In genomic region chr1:48493970-48494769, GRCh38 we compare ENCODE assay signal across 8 cellular contexts. TPM values are rescaled to one million over a fixed set of nuclear protein-coding genes. Genes with fewer than 3 reads are reported as not detected.
A peak's percentile ranks its signal among the peaks of the same experiment; 100 is the strongest.
DNase-seq lines count a peak whose midpoint lies in the region; ATAC-seq and TF ChIP-seq lines count a peak whose summit lies in the region.
"Had no signal": no experiment of that assay in that cellular context is flagged by ENCODE, and none has a peak within 500 bp of the region (broad histone marks: within the 10 kb centered on the region; RNA-seq: fewer than 3 reads in every experiment).

No MANE protein-coding gene starts in this region.

- peaks cover 4% of the 10 kb centered on the region for H3K4me1 ChIP-seq in colonic mucosa
- peaks cover 16% of the 10 kb centered on the region for H3K4me1 ChIP-seq in mesenchymal stem cell (ENCODE audit: control insufficient read depth, insufficient read depth, low read depth, low read length)
- H3K4me1 ChIP-seq in tibial nerve, result peaks cover 0 to 64% (median 20%) of the 10 kb centered on the region in 4 donors

- TF ChIP-seq EP300 in tibial nerve (IDR thresholded peaks at IDR 0.05), result peak; percentile 57 to 91

- peak overlapping the region; percentile 93 for H4K8ac ChIP-seq in mesenchymal stem cell (ENCODE audit: low read length)

- H2BK5ac ChIP-seq in mesenchymal stem cell (ENCODE audit: low read depth, low read length, poor library complexity, severe bottlenecking), result peak overlapping the region; percentile 89

- intact Hi-C loops in colonic mucosa (cut with DNase I), result loop anchor here (10.0 kb wide), 1 partner anchor 139 kb away; no protein-coding TSS in a partner anchor

- peak overlapping the region; percentile 42 for H3K4me2 ChIP-seq in mesenchymal stem cell (ENCODE audit: low read length, poor library complexity, severe bottlenecking)

- no peaks in the 10 kb centered on the region for H3K79me1 ChIP-seq in mesenchymal stem cell (replicated peaks; ENCODE audit: low read length, poor library complexity, severe bottlenecking)

- H3K27me3 ChIP-seq in colonic mucosa (no peaks in the 10 kb centered on the region), mesenchymal stem cell (ENCODE audit: control insufficient read depth in 1 of 2, insufficient read depth in 1 of 2, low read length in 2 of 2) (no peaks in the 10 kb centered on the region), tibial nerve (no peaks in the 10 kb centered on the region)

- no peak overlapping the region for H3K4me3 ChIP-seq in colonic mucosa
- H3K4me3 ChIP-seq in mesenchymal stem cell (ENCODE audit: insufficient read depth in 1 of 2, low read depth in 1 of 2, low read length in 2 of 2), result peak overlapping the region in 1 of 2 experiments; percentile 43
- no peak overlapping the region for H3K4me3 ChIP-seq in tibial nerve

- TF ChIP-seq CTCF in colonic mucosa (IDR thresholded peaks at IDR 0.05), result no peak
- no peak for TF ChIP-seq CTCF in tibial nerve (IDR thresholded peaks at IDR 0.05)

- peak overlapping the region; percentile 27 for H2BK120ac ChIP-seq in mesenchymal stem cell (ENCODE audit: low read depth, low read length)

- peak overlapping the region; percentile 35 to 71 for H3K4ac ChIP-seq in mesenchymal stem cell (ENCODE audit: low read depth in 1 of 2, low read length in 2 of 2)

- H3K9ac ChIP-seq in colonic mucosa (ENCODE audit: low read depth in 2 of 2, low read length in 2 of 2), result peak overlapping the region in 1 of 2 donors; percentile 51
- peak overlapping the region; percentile 69 for H3K9ac ChIP-seq in mesenchymal stem cell (ENCODE audit: low read length)

- H3K9me3 ChIP-seq in colonic mucosa, result no peaks in the 10 kb centered on the region
- H3K9me3 ChIP-seq in mesenchymal stem cell (ENCODE audit: control insufficient read depth, low read length), result no peaks in the 10 kb centered on the region
- no peaks in the 10 kb centered on the region for H3K9me3 ChIP-seq in tibial nerve

- no peak for TF ChIP-seq POLR2A in tibial nerve (IDR thresholded peaks at IDR 0.05)

- peak overlapping the region in 1 of 2 experiments; percentile 80 for H3K14ac ChIP-seq in mesenchymal stem cell (ENCODE audit: low read length in 2 of 2)

- peak overlapping the region in 1 of 2 experiments; percentile 81 for H3K23ac ChIP-seq in mesenchymal stem cell (ENCODE audit: low read length in 2 of 2)

- WGBS in mesenchymal stem cell, result 52% methylated on average over 5 of the region's 5 CpGs
- 30% methylated on average over 5 of the region's 5 CpGs for WGBS in tibial nerve, 2 donors

- peak overlapping the region; percentile 60 for H2BK15ac ChIP-seq in mesenchymal stem cell (ENCODE audit: low read depth, poor library complexity, severe bottlenecking)

- peak overlapping the region; percentile 40 to 96 for H2BK12ac ChIP-seq in mesenchymal stem cell (ENCODE audit: low read length in 2 of 2)

- no peaks in the 10 kb centered on the region for H3K9me3 Mint-ChIP-seq in activated naive CD4-positive, alpha-beta T cell treated with anti-CD3 and anti-CD28 coated beads, Interleukin-2, amount 50 U/mL, for 72 hours
- H3K9me3 Mint-ChIP-seq: activated naive CD4-positive, alpha-beta T cell treated with anti-CD3 and anti-CD28 coated beads, Interleukin-2, amount 50 U/mL, for 24 hours had no signal

- H3K36me3 Mint-ChIP-seq in activated naive CD4-positive, alpha-beta T cell treated with anti-CD3 and anti-CD28 coated beads, Interleukin-2, amount 50 U/mL, for 72 hours, result no peaks in the 10 kb centered on the region
- H3K36me3 Mint-ChIP-seq: activated naive CD4-positive, alpha-beta T cell treated with anti-CD3 and anti-CD28 coated beads, Interleukin-2, amount 50 U/mL, for 24 hours had no signal

- H3K36me3 ChIP-seq in colonic mucosa, result no peaks in the 10 kb centered on the region
- no peaks in the 10 kb centered on the region for H3K36me3 ChIP-seq in mesenchymal stem cell (ENCODE audit: control insufficient read depth in 1 of 2, insufficient read depth in 2 of 2, low read depth in 1 of 2, low read length in 2 of 2)
- no peaks in the 10 kb centered on the region for H3K36me3 ChIP-seq in tibial nerve

- no peak overlapping the region for H3K27ac Mint-ChIP-seq in activated naive CD4-positive, alpha-beta T cell treated with anti-CD3 and anti-CD28 coated beads, Interleukin-2, amount 50 U/mL, for 72 hours
- H3K27ac Mint-ChIP-seq: activated naive CD4-positive, alpha-beta T cell treated with anti-CD3 and anti-CD28 coated beads, Interleukin-2, amount 50 U/mL, for 24 hours had no signal

- peak; percentile 96 for DNase-seq in LHCN-M2 (ENCODE audit: low read depth)
- DNase-seq in colonic mucosa, result peak; percentile 34
- DNase-seq in mesenchymal stem cell, result peak; percentile 88
- DNase-seq in tibial nerve (ENCODE audit: low spot score in 2 of 2), result no peak
- no peak for DNase-seq in effector CD4-positive, alpha-beta T cell
- no peak for DNase-seq in stimulated activated naive CD8-positive, alpha-beta T cell treated with anti-CD3 and anti-CD28 coated beads, Interleukin-15, Interleukin-2, amounts not matched to agents 100 U/mL and 50 U/mL, for 24 hours
- DNase-seq in activated naive CD4-positive, alpha-beta T cell treated with anti-CD3 and anti-CD28 coated beads, Interleukin-2, amount 50 U/mL, for 72 hours (ENCODE audit: low spot score in 2 of 2), result no peak

- H4K91ac ChIP-seq in mesenchymal stem cell (ENCODE audit: low read length), result peak overlapping the region; percentile 88

- peak overlapping the region; percentile 24 for H2AK5ac ChIP-seq in mesenchymal stem cell (ENCODE audit: low read length, severe bottlenecking)

- peak overlapping the region; percentile 59 to 93 for H3K18ac ChIP-seq in mesenchymal stem cell (ENCODE audit: low read depth in 1 of 2, low read length in 2 of 2)

- H2AFZ ChIP-seq in mesenchymal stem cell (ENCODE audit: low read depth, low read length), result peak overlapping the region; percentile 47

- no peak for ATAC-seq in stimulated activated naive CD8-positive, alpha-beta T cell treated with anti-CD3 and anti-CD28 coated beads, Interleukin-15, Interleukin-2, amounts not matched to agents 100 U/mL and 50 U/mL, for 24 hours
- ATAC-seq in activated naive CD4-positive, alpha-beta T cell treated with anti-CD3 and anti-CD28 coated beads, Interleukin-2, amount 50 U/mL, for 72 hours, result no peak

- H3K27ac ChIP-seq in colonic mucosa (peak overlapping the region; percentile 50), mesenchymal stem cell (ENCODE audit: low read length, poor library complexity, severe bottlenecking) (peak overlapping the region; percentile 98), tibial nerve (peak overlapping the region; percentile 12 to 89 (median 73))

RNA-seq across cellular contexts. Expression of gene SPATA6, which starts 22.2 kb away (rescaled TPM):
- total RNA-seq in LHCN-M2 (2014; rRNA removed) (4.5 TPM in 2 replicates), colonic mucosa (1 to 10 TPM; 9.1 to 9.4 TPM), tibial nerve (10 to 100 TPM; 51.3 to 59.1 (median 57.1) TPM)
- polyA plus RNA-seq in LHCN-M2 (2012), result 1.6 TPM
- polyA plus RNA-seq in mesenchymal stem cell (2013, experiment 1 of 2), result 4.2 TPM
- polyA plus RNA-seq in mesenchymal stem cell (2013, experiment 2 of 2), result 4.3 TPM
- total RNA-seq in activated naive CD4-positive, alpha-beta T cell treated with anti-CD3 and anti-CD28 coated beads, Interleukin-2, amount 50 U/mL, for 72 hours, result 1 to 10 TPM; 1.7 to 4.2 TPM

Comparison
In these comparisons a context has a peak if more than half of its experiments do, and no peak if none do; other contexts are left out.
1. DNase-seq: peak in LHCN-M2 (single experiment), colonic mucosa (single experiment) and mesenchymal stem cell (single experiment); none in tibial nerve (0 of 2), effector CD4-positive, alpha-beta T cell (single experiment), stimulated activated naive CD8-positive, alpha-beta T cell treated with anti-CD3 and anti-CD28 coated beads, Interleukin-15, Interleukin-2, amounts not matched to agents 100 U/mL and 50 U/mL, for 24 hours (single experiment) and activated naive CD4-positive, alpha-beta T cell treated with anti-CD3 and anti-CD28 coated beads, Interleukin-2, amount 50 U/mL, for 72 hours (0 of 2).
2. Peak in every context shown above with its lines, with median percentiles within 50 percentile points of each other: H3K27ac ChIP-seq.